ENCODE assay signal across 25 cellular contexts in the genomic region with DNA sequence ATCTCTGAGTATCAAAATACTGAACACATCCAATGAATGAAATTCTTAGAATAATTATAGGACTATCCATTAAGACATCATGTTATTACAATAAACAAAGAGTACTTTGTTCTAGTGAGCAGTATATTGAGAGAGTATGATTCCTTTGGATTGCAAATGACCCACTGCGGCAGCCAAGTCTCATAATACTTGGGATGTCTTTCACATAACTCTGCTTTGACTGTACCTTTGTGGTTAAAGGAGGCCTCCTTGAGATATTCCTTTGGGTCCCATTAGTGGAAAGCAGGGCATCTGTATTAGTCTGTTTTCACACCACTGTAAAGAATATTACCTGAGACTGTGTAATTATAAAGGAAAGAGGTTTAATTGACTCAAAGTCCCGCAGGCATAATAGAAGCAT.
"Had no signal": no experiment of that assay in that cellular context is flagged by ENCODE, and none has a peak within 500 bp of the region (broad histone marks: within the 10 kb centered on the region; RNA-seq: fewer than 3 reads in every experiment).

No MANE protein-coding gene starts in this region.

- H3K4me3 ChIP-seq: colonic mucosa, gastroesophageal sphincter, heart right ventricle, lung, mucosa of descending colon, pancreas, right lobe of liver, thoracic aorta, tibial nerve, upper lobe of right lung, vagina had no signal

- FAIRE-seq: islet of Langerhans, pancreas, small intestine had no signal

- DNase-seq: colonic mucosa; effector CD8-positive, alpha-beta T cell; endodermal cell; foreskin fibroblast; glutamatergic neuron; heart right ventricle; hippocampal formation; left ventricle myocardium superior; mesenchymal stem cell; mucosa of descending colon; naive B cell; pancreas; retina; right lobe of liver; small intestine; stimulated activated CD4-positive, alpha-beta T cell treated with anti-CD3 and anti-CD28 coated beads, Interleukin-15, amount 100 ng/mL, for 24 hours; stimulated activated CD4-positive, alpha-beta T cell treated with anti-CD3 and anti-CD28 coated beads, Interleukin-2, amount 100 ng/mL, for 48 hours; stimulated activated naive B cell treated with anti-CD40 and anti-IgM and Interleukin-4, amounts not matched to agents 10 μg/mL and 1 μg/mL and 100 μg/mL, for 72 hours; upper lobe of right lung had no signal
